In the genomic region with DNA sequence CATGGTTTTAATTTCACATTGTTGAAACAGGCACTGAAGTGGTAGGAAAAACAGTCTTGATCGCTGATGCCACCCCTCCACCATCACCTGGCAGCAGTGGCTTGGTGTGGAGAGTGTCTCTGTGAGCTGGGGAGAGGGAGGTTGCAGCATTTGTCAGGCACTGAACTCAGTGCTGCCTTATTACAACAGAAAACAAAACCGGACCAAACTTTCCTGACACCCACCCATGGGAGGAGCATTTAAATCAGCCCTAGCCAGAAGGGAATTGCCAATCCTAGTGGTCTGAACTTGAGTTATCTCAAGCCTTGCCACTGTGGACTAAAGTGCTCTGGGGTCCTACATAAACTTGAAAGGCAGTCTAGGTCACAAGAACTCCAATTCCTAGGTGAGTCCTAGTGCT, we compare ENCODE assay signal across 32 cellular contexts.
"Had no signal": no experiment of that assay in that cellular context is flagged by ENCODE, and none has a peak within 500 bp of the region (broad histone marks: within the 10 kb centered on the region; RNA-seq: fewer than 3 reads in every experiment).

No MANE protein-coding gene starts in this region.

- H3K4me3 Mint-ChIP-seq: activated B cell treated with CpG ODN at 0.5 μM for 24 hours; activated CD8-positive, alpha-beta T cell treated with anti-CD3 and anti-CD28 coated beads for 36 hours; activated naive CD8-positive, alpha-beta T cell; activated T-cell treated with anti-CD3 and anti-CD28 coated beads, Interleukin-2, amount 50 U/mL, for 4 hours; activated T-helper 17 cell treated with anti-CD3 and anti-CD28 coated beads, Interleukin-2, amount 50 U/mL, for 72 hours; central memory CD8-positive, alpha-beta T cell; dendritic cell treated with granulocyte-macrophage colony-stimulating factor and Interleukin-4, amounts not matched to agents 40 ng/mL and 50 ng/mL, for 4 days; effector memory CD8-positive, alpha-beta T cell; T-helper 17 cell; T-helper 2 cell treated with Interferon-gamma antibody and Interleukin-4, amounts not matched to agents 5 μg/mL and 100 μg/mL, for 36 hours had no signal

- H3K4me3 ChIP-seq: coronary artery, dorsolateral prefrontal cortex, esophagus muscularis mucosa, gastrocnemius medialis, heart left ventricle had no signal

- H3K27ac Mint-ChIP-seq: activated B cell treated with CpG ODN at 0.5 μM for 24 hours; activated CD8-positive, alpha-beta T cell treated with anti-CD3 and anti-CD28 coated beads for 36 hours; activated naive CD8-positive, alpha-beta T cell; activated T-helper 17 cell treated with anti-CD3 and anti-CD28 coated beads, Interleukin-2, amount 50 U/mL, for 72 hours; dendritic cell treated with granulocyte-macrophage colony-stimulating factor and Interleukin-4, amounts not matched to agents 40 ng/mL and 50 ng/mL, for 4 days; effector memory CD8-positive, alpha-beta T cell; T-helper 17 cell; T-helper 2 cell treated with Interferon-gamma antibody and Interleukin-4, amounts not matched to agents 5 μg/mL and 100 μg/mL, for 36 hours had no signal

- DNase-seq: activated B cell treated with CpG ODN at 0.5 μM for 24 hours; activated CD4-positive, alpha-beta T cell treated with anti-CD3 and anti-CD28 coated beads for 48 hours; activated CD4-positive, alpha-beta T cell treated with anti-CD3 and anti-CD28 coated beads, Interleukin-2, amount 50 U/mL, for 1 hour; activated CD4-positive, alpha-beta T cell treated with anti-CD3 and anti-CD28 coated beads, Interleukin-2, amount 50 U/mL, for 48 hours; activated CD8-positive, alpha-beta memory T cell treated with anti-CD3 and anti-CD28 coated beads for 24 hours; activated CD8-positive, alpha-beta T cell treated with anti-CD3 and anti-CD28 coated beads for 36 hours; activated gamma-delta T cell; activated naive CD4-positive, alpha-beta T cell; activated naive CD4-positive, alpha-beta T cell treated with anti-CD3 and anti-CD28 coated beads, Interleukin-2, amount 50 U/mL, for 16 hours; activated T-cell treated with anti-CD3 and anti-CD28 coated beads, Interleukin-2, amount 50 U/mL, for 4 hours; amniotic stem cell; anterior cingulate cortex; brain microvascular endothelial cell; dorsolateral prefrontal cortex; effector CD4-positive, alpha-beta T cell; effector memory CD8-positive, alpha-beta T cell; erythroblast; foreskin keratinocyte; gastrocnemius medialis; glutamatergic neuron; heart left ventricle; T-helper 17 cell; T1000; WERI-Rb-1 had no signal

- H3K36me3 ChIP-seq: brain microvascular endothelial cell, esophagus muscularis mucosa, gastrocnemius medialis, heart left ventricle, WERI-Rb-1 had no signal

- H3K36me3 Mint-ChIP-seq: activated naive CD8-positive, alpha-beta T cell had no signal

- H3K4me1 Mint-ChIP-seq: activated B cell treated with CpG ODN at 0.5 μM for 24 hours; activated T-helper 17 cell treated with anti-CD3 and anti-CD28 coated beads, Interleukin-2, amount 50 U/mL, for 72 hours; central memory CD8-positive, alpha-beta T cell had no signal

- H3K27ac ChIP-seq: brain microvascular endothelial cell, coronary artery, dorsolateral prefrontal cortex, esophagus muscularis mucosa, foreskin keratinocyte, gastrocnemius medialis, heart left ventricle, WERI-Rb-1 had no signal

- H3K9me3 Mint-ChIP-seq: activated T-helper 17 cell treated with anti-CD3 and anti-CD28 coated beads, Interleukin-2, amount 50 U/mL, for 72 hours; dendritic cell treated with granulocyte-macrophage colony-stimulating factor and Interleukin-4, amounts not matched to agents 40 ng/mL and 50 ng/mL, for 4 days; effector memory CD8-positive, alpha-beta T cell; T-helper 2 cell treated with Interferon-gamma antibody and Interleukin-4, amounts not matched to agents 5 μg/mL and 100 μg/mL, for 36 hours had no signal

- H3K27me3 ChIP-seq: brain microvascular endothelial cell, dorsolateral prefrontal cortex, esophagus muscularis mucosa, foreskin keratinocyte, gastrocnemius medialis, heart left ventricle had no signal

- H3K4me1 ChIP-seq: esophagus muscularis mucosa, gastrocnemius medialis, heart left ventricle had no signal

- ATAC-seq: activated CD4-positive, CD25-positive, alpha-beta regulatory T cell treated with anti-CD3 and anti-CD28 coated beads, Interleukin-2, amount 50 U/mL, for 24 hours; activated CD8-positive, alpha-beta T cell treated with anti-CD3 and anti-CD28 coated beads for 36 hours; activated T-cell treated with anti-CD3 and anti-CD28 coated beads, Interleukin-2, amount 50 U/mL, for 4 hours; activated T-helper 17 cell treated with anti-CD3 and anti-CD28 coated beads, Interleukin-2, amount 50 U/mL, for 72 hours; effector memory CD8-positive, alpha-beta T cell; foreskin keratinocyte; gastrocnemius medialis; heart left ventricle; T-helper 17 cell had no signal
